ENCODE assay signal across 11 cellular contexts in genomic region chr19:50415661-50416033, GRCh38. TPM values are rescaled to one million over a fixed set of nuclear protein-coding genes. Genes with fewer than 3 reads are reported as not detected.
DNase-seq lines count a peak whose midpoint lies in the region; ATAC-seq and TF ChIP-seq lines count a peak whose summit lies in the region.
"Had no signal": no experiment of that assay in that cellular context is flagged by ENCODE, and none has a peak within 500 bp of the region (broad histone marks: within the 10 kb centered on the region; RNA-seq: fewer than 3 reads in every experiment).

No MANE protein-coding gene starts in this region.

- H2BK12ac ChIP-seq in trophoblast cell (ENCODE audit: low read length) = no peak overlapping the region

- no peak overlapping the region for H3K18ac ChIP-seq in trophoblast cell (ENCODE audit: low read length)

- H3K4me2 ChIP-seq in trophoblast cell (ENCODE audit: low read length) = no peak overlapping the region

- H4K91ac ChIP-seq in trophoblast cell (ENCODE audit: low read depth, low read length) = no peak overlapping the region

- no peak overlapping the region for H4K8ac ChIP-seq in trophoblast cell (ENCODE audit: low read depth, low read length)

- no peak overlapping the region for H3K4me3 ChIP-seq in trophoblast cell (ENCODE audit: low read depth, low read length)

- no peak overlapping the region for H3K9ac ChIP-seq in trophoblast cell (ENCODE audit: low read length)

- WGBS in trophoblast cell (ENCODE audit: extremely low coverage, insufficient coverage, insufficient read length) = no CpG with 5 or more reads among the region's 22 CpGs

- peaks cover 2% of the 10 kb centered on the region for H3K27me3 ChIP-seq in trophoblast cell (ENCODE audit: insufficient read depth, low read length)

- no peak overlapping the region for H4K12ac ChIP-seq in trophoblast cell (ENCODE audit: low read depth, low read length)

- peaks cover 12 to 17% of the 10 kb centered on the region in 2 experiments for H3K36me3 ChIP-seq in trophoblast cell (ENCODE audit: control insufficient read depth in 1 of 2, insufficient read depth in 2 of 2, low read length in 2 of 2)

- peaks cover 3% of the 10 kb centered on the region for H3K9me3 ChIP-seq in trophoblast cell (ENCODE audit: insufficient read depth, low read depth, low read length)

- no peak overlapping the region for H3K27ac ChIP-seq in trophoblast cell (ENCODE audit: low read depth, low read length)

- no peaks in the 10 kb centered on the region for H3K79me1 ChIP-seq in trophoblast cell (ENCODE audit: low read length)

- DNase-seq in GM13977 (ENCODE audit: low spot score) (peak; percentile 96), Kasumi-1 (lab: John Stamatoyannopoulos, UW) (peak; percentile 54 to 59), left ventricle myocardium superior (peak; percentile 47), NCI-H128 (lab: John Stamatoyannopoulos, UW; ENCODE audit: unreplicated experiment) (no peak), trophoblast cell (no peak), NCI-H2171 treated with DMSO at 0.1 percent for 48 hours (lab: John Stamatoyannopoulos, UW) (no peak)
- DNase-seq in activated CD4-positive, alpha-beta T cell treated with anti-CD3 and anti-CD28 coated beads for 4 hours = no peak
- DNase-seq: activated CD4-positive, alpha-beta T cell treated with anti-CD3 and anti-CD28 coated beads, Interleukin-2, amount 50 U/mL, for 48 hours had no signal

- no peak overlapping the region for H2AFZ ChIP-seq in trophoblast cell (ENCODE audit: insufficient read depth, low read length, poor library complexity)

- peak; percentile 35 for ATAC-seq in GM21786 (IDR thresholded peaks at IDR 0.05; ENCODE audit: unreplicated experiment)
- peak; percentile 9 for ATAC-seq in left ventricle myocardium superior

- H3K4me1 ChIP-seq in trophoblast cell (ENCODE audit: control insufficient read depth in 1 of 2, insufficient read depth in 2 of 2, low read length in 2 of 2) = no peaks in the 10 kb centered on the region

- H2BK5ac ChIP-seq in trophoblast cell (ENCODE audit: low read depth, low read length, poor library complexity) = no peak overlapping the region

- in situ Hi-C loops in GM13977 (cut with MboI; ENCODE audit: low pct_unique_long_range_greater_than_20kb, low sequenced_read_pairs, unreplicated experiment) = no loop called here

- intact Hi-C loops in left ventricle myocardium superior (cut with micrococcal nuclease) = no loop called here

- H3K23ac ChIP-seq in trophoblast cell (ENCODE audit: low read length) = no peak overlapping the region

- H3K79me2 ChIP-seq in trophoblast cell (ENCODE audit: control insufficient read depth, insufficient read depth, low read length, poor library complexity) = no peaks in the 10 kb centered on the region

- H2BK120ac ChIP-seq in trophoblast cell (ENCODE audit: insufficient read depth, low read length, poor library complexity) = no peak overlapping the region

- no peak overlapping the region for H3K14ac ChIP-seq in trophoblast cell (ENCODE audit: low read length)

- no peak overlapping the region for H2AK5ac ChIP-seq in trophoblast cell (ENCODE audit: low read length)

- H3K4ac ChIP-seq in trophoblast cell (ENCODE audit: low read depth, low read length) = no peak overlapping the region

- no peak for TF ChIP-seq CTCF in GM13977 (IDR thresholded peaks at IDR 0.05; ENCODE audit: extremely low read depth, insufficient read depth, missing control alignments)

RNA-seq across cellular contexts. Expression of gene SPIB, which starts 3.1 kb away (rescaled TPM):
- total RNA-seq in left ventricle myocardium superior = not detected
- 1.0 and 1.4 TPM in 2 replicates for polyA plus RNA-seq in trophoblast cell (2013)
- total RNA-seq: M059J had no signal

RNA-seq across cellular contexts. Expression of gene MYBPC2, which starts 17.0 kb away (rescaled TPM):
- 0.12 TPM for total RNA-seq in left ventricle myocardium superior
- polyA plus RNA-seq in trophoblast cell (2013) = 0.07 and 0.12 TPM in 2 replicates
- total RNA-seq: M059J had no signal
- polyA plus RNA-seq: liver had no signal

RNA-seq across cellular contexts. Expression of gene POLD1, which starts 31.5 kb away (rescaled TPM):
- 10.6 TPM for total RNA-seq in left ventricle myocardium superior
- 42.3 and 44.2 TPM in 2 replicates for polyA plus RNA-seq in trophoblast cell (2013)

RNA-seq across cellular contexts. Expression of gene NR1H2, which starts 39.4 kb away (rescaled TPM):
- 76.5 TPM for total RNA-seq in left ventricle myocardium superior
- polyA plus RNA-seq in trophoblast cell (2013) = 21.2 and 22.6 TPM in 2 replicates

RNA-seq across cellular contexts. Expression of gene NAPSA, which starts 50.2 kb away (rescaled TPM):
- total RNA-seq in left ventricle myocardium superior = 0.32 TPM
- polyA plus RNA-seq in trophoblast cell (2013) = 0.25 and 0.26 TPM in 2 replicates

Comparison
In these comparisons a context has a peak if more than half of its experiments do, and no peak if none do; other contexts are left out.
1. DNase-seq: peak in GM13977 (single experiment), Kasumi-1 (2 of 2) and left ventricle myocardium superior (single experiment); none in NCI-H128 (single experiment), trophoblast cell (0 of 2), activated CD4-positive, alpha-beta T cell treated with anti-CD3 and anti-CD28 coated beads for 4 hours (0 of 2) and NCI-H2171 treated with DMSO at 0.1 percent for 48 hours (single experiment).